In genomic region chr10:30939643-30940042, GRCh38 we compare ENCODE assay signal across 5 cellular contexts.
"Had no signal": no experiment of that assay in that cellular context is flagged by ENCODE, and none has a peak within 500 bp of the region (broad histone marks: within the 10 kb centered on the region; RNA-seq: fewer than 3 reads in every experiment).

No MANE protein-coding gene starts in this region.

- H3K4me3 ChIP-seq: GM23338, K562 had no signal

- ATAC-seq: GM23338, K562 had no signal

- H3K27ac Mint-ChIP-seq: GM23338, H9 had no signal

- DNase-seq: H9, HCEC 1CT, IMR-90 had no signal

- H3K4me3 Mint-ChIP-seq: GM23338, H9 had no signal

- H3K9me3 Mint-ChIP-seq: GM23338 had no signal
